Comparison of ENCODE assay signal across 1 cellular context in the genomic region with DNA sequence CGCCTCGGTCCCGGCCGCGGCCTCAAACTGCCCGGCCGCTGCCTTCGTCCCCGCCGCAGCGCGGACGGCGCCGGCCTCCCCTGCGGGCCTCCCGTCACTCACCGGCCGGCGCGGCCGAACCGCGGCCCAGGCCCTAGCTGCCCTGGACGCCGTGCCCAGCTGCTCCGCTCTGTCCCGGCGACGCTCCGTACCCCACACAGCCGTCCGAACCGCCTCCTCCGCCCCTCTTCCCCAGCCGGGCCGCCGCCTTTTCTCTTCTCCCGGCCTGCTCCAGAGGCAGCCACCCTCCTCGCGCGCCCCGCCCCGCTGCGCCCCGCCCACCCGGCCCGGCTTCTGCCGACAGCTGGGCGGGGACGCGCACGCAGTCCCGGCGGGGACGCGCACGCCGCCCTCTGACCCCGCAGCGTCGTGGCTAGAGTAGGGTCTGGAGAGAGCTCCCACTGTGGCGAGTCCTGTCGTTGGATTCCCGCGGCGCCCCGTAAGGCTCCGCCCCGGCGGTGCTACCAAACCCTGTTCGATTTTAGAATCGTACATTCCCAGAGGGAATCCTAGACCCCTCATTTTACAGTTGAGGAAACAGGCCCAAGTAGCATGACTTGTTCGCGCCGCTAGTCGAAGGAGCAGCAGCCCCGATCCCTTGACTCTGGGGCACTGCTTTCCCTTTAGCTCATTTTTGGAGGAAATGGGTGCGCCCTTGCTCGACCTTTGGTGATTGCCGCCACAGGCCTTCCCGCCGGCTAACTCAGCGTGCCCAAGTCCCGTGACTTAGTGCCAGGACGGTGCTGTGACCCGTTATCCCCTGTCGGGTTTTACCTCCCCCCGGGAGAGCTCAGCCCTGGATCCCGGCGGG.
A peak's percentile ranks its signal among the peaks of the same experiment; 100 is the strongest.
TF ChIP-seq lines count a peak whose summit lies in the region.

A gene with protein sequence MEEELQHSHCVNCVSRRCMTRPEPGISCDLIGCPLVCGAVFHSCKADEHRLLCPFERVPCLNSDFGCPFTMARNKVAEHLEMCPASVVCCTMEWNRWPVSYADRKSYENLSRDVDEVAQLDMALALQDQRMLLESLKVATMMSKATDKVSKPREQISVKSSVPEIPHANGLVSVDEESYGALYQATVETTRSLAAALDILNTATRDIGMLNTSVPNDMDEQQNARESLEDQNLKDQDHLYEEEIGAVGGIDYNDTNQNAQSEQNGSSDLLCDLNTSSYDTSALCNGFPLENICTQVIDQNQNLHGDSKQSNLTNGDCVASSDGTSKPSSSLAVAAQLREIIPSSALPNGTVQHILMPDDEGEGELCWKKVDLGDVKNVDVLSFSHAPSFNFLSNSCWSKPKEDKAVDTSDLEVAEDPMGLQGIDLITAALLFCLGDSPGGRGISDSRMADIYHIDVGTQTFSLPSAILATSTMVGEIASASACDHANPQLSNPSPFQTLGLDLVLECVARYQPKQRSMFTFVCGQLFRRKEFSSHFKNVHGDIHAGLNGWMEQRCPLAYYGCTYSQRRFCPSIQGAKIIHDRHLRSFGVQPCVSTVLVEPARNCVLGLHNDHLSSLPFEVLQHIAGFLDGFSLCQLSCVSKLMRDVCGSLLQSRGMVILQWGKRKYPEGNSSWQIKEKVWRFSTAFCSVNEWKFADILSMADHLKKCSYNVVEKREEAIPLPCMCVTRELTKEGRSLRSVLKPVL (minus strand): TSS at position 295 of the 850 bp plus-strand sequence. CDS start 8,390 bp downstream, outside the sequence.

TF ChIP-seq in K562, 482 proteins besides CTCF, POLR2A, EP300 and RAD21 (continued from another document and continues in another):
- TF ChIP-seq, protein P1, sequence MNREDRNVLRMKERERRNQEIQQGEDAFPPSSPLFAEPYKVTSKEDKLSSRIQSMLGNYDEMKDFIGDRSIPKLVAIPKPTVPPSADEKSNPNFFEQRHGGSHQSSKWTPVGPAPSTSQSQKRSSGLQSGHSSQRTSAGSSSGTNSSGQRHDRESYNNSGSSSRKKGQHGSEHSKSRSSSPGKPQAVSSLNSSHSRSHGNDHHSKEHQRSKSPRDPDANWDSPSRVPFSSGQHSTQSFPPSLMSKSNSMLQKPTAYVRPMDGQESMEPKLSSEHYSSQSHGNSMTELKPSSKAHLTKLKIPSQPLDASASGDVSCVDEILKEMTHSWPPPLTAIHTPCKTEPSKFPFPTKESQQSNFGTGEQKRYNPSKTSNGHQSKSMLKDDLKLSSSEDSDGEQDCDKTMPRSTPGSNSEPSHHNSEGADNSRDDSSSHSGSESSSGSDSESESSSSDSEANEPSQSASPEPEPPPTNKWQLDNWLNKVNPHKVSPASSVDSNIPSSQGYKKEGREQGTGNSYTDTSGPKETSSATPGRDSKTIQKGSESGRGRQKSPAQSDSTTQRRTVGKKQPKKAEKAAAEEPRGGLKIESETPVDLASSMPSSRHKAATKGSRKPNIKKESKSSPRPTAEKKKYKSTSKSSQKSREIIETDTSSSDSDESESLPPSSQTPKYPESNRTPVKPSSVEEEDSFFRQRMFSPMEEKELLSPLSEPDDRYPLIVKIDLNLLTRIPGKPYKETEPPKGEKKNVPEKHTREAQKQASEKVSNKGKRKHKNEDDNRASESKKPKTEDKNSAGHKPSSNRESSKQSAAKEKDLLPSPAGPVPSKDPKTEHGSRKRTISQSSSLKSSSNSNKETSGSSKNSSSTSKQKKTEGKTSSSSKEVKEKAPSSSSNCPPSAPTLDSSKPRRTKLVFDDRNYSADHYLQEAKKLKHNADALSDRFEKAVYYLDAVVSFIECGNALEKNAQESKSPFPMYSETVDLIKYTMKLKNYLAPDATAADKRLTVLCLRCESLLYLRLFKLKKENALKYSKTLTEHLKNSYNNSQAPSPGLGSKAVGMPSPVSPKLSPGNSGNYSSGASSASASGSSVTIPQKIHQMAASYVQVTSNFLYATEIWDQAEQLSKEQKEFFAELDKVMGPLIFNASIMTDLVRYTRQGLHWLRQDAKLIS (CRISPR knock-in tag; IDR thresholded peaks at IDR 0.05), result no peak; the same call in 1 of the 2 replicates
- TF ChIP-seq TBL1XR1 (IDR thresholded peaks at IDR 0.05; ENCODE audit: low read length in 2 of 2) (no peak; a peak in 2 of 4 replicates), SAFB2 (IDR thresholded peaks at IDR 0.05; ENCODE audit: borderline replicate concordance, low read depth, low read length, severe bottlenecking) (no peak), JUNB (CRISPR knock-in tag; conservative IDR thresholded peaks at IDR 0.05) (no peak), XRCC3 (IDR thresholded peaks at IDR 0.05) (no peak), EGR1 (conservative IDR thresholded peaks at IDR 0.05) (peak; percentile 60), ZNF133 (CRISPR knock-in tag; IDR thresholded peaks at IDR 0.05) (no peak), ZNF707 (CRISPR knock-in tag; conservative IDR thresholded peaks at IDR 0.05) (no peak), KDM5B (IDR thresholded peaks at IDR 0.05; ENCODE audit: insufficient replicate concordance, low read depth, low read length) (peak; percentile 94), KAT2B (IDR thresholded peaks at IDR 0.05; ENCODE audit: low read depth, low read length) (no peak), CCAR2 (IDR thresholded peaks at IDR 0.05; ENCODE audit: low read depth, low read length) (no peak), RBFOX2 (IDR thresholded peaks at IDR 0.05; ENCODE audit: low read depth, low read length) (peak; percentile 98), MEIS2 (IDR thresholded peaks at IDR 0.05; ENCODE audit: partially characterized antibody) (peak; percentile 24), FOXJ3 (CRISPR knock-in tag; IDR thresholded peaks at IDR 0.05) (no peak), RBM25 (IDR thresholded peaks at IDR 0.05; ENCODE audit: low read depth, low read length, severe bottlenecking) (peak; percentile 76), HDAC3 (IDR thresholded peaks at IDR 0.05; ENCODE audit: borderline replicate concordance, partially characterized antibody) (no peak), HNRNPH1 (optimal IDR thresholded peaks at IDR 0.05; ENCODE audit: low read depth, low read length) (no peak), ZNF239 (CRISPR knock-in tag; IDR thresholded peaks at IDR 0.05) (peak; percentile 12; the same call in 1 of the 2 replicates), PCBP1 (IDR thresholded peaks at IDR 0.05; ENCODE audit: low read depth, low read length, poor library complexity, severe bottlenecking) (peak; percentile 34), CREB1 (IDR thresholded peaks at IDR 0.05) (peak; percentile 63), CREB1 (CRISPR knock-in tag; IDR thresholded peaks at IDR 0.05) (peak; percentile 55; the same call in 1 of the 2 replicates), SAP30 (IDR thresholded peaks at IDR 0.05; ENCODE audit: borderline replicate concordance, insufficient read depth, low read depth, low read length, poor library complexity, severe bottlenecking) (no peak), ZNF77 (CRISPR knock-in tag; IDR thresholded peaks at IDR 0.05) (no peak), RHOXF2B (CRISPR knock-in tag; conservative IDR thresholded peaks at IDR 0.05) (no peak), RNF2 (IDR thresholded peaks at IDR 0.05) (no peak), E2F3 (CRISPR knock-in tag; IDR thresholded peaks at IDR 0.05) (peak; percentile 74; the same call in 1 of the 2 replicates), RBM22 (IDR thresholded peaks at IDR 0.05; ENCODE audit: low read depth, low read length, poor library complexity, severe bottlenecking) (no peak), STAT5A (IDR thresholded peaks at IDR 0.05; ENCODE audit: borderline replicate concordance, low read length) (no peak), ZNF586 (CRISPR knock-in tag; conservative IDR thresholded peaks at IDR 0.05) (no peak), PYGO2 (tag; IDR thresholded peaks at IDR 0.05) (no peak), PTRF (tag; IDR thresholded peaks at IDR 0.05) (no peak), KLF13 (tag; IDR thresholded peaks at IDR 0.05; ENCODE audit: borderline replicate concordance, low read depth) (peak; percentile 85; the same call in 1 of the 2 replicates), SIN3A (IDR thresholded peaks at IDR 0.05; ENCODE audit: borderline replicate concordance in 2 of 2, control insufficient read depth in 1 of 2, low read depth in 2 of 2, low read length in 2 of 2) (peak in 1 of 2 experiments; percentile 83; a peak in 2 of 4 replicates), HIVEP1 (CRISPR knock-in tag; IDR thresholded peaks at IDR 0.05) (0 out of 2 replicates have a peak, but pooled peaks have one; percentile 43), ZBTB17 (CRISPR knock-in tag; IDR thresholded peaks at IDR 0.05) (peak; percentile 66)
- TF ChIP-seq, protein P2, sequence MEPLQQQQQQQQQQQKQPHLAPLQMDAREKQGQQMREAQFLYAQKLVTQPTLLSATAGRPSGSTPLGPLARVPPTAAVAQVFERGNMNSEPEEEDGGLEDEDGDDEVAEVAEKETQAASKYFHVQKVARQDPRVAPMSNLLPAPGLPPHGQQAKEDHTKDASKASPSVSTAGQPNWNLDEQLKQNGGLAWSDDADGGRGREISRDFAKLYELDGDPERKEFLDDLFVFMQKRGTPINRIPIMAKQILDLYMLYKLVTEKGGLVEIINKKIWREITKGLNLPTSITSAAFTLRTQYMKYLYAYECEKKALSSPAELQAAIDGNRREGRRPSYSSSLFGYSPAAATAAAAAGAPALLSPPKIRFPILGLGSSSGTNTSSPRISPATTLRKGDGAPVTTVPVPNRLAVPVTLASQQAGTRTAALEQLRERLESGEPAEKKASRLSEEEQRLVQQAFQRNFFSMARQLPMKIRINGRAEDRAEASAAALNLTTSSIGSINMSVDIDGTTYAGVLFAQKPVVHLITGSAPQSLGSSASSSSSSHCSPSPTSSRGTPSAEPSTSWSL (CRISPR knock-in tag; IDR thresholded peaks at IDR 0.05; ENCODE audit: borderline replicate concordance), result no peak
- TF ChIP-seq, protein P3, sequence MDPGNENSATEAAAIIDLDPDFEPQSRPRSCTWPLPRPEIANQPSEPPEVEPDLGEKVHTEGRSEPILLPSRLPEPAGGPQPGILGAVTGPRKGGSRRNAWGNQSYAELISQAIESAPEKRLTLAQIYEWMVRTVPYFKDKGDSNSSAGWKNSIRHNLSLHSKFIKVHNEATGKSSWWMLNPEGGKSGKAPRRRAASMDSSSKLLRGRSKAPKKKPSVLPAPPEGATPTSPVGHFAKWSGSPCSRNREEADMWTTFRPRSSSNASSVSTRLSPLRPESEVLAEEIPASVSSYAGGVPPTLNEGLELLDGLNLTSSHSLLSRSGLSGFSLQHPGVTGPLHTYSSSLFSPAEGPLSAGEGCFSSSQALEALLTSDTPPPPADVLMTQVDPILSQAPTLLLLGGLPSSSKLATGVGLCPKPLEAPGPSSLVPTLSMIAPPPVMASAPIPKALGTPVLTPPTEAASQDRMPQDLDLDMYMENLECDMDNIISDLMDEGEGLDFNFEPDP (CRISPR knock-in tag; IDR thresholded peaks at IDR 0.05), result no peak
- TF ChIP-seq, protein P4, sequence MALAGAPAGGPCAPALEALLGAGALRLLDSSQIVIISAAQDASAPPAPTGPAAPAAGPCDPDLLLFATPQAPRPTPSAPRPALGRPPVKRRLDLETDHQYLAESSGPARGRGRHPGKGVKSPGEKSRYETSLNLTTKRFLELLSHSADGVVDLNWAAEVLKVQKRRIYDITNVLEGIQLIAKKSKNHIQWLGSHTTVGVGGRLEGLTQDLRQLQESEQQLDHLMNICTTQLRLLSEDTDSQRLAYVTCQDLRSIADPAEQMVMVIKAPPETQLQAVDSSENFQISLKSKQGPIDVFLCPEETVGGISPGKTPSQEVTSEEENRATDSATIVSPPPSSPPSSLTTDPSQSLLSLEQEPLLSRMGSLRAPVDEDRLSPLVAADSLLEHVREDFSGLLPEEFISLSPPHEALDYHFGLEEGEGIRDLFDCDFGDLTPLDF (CRISPR knock-in tag; IDR thresholded peaks at IDR 0.05), result peak; percentile 68; the same call in 1 of the 2 replicates
- TF ChIP-seq, protein P5, sequence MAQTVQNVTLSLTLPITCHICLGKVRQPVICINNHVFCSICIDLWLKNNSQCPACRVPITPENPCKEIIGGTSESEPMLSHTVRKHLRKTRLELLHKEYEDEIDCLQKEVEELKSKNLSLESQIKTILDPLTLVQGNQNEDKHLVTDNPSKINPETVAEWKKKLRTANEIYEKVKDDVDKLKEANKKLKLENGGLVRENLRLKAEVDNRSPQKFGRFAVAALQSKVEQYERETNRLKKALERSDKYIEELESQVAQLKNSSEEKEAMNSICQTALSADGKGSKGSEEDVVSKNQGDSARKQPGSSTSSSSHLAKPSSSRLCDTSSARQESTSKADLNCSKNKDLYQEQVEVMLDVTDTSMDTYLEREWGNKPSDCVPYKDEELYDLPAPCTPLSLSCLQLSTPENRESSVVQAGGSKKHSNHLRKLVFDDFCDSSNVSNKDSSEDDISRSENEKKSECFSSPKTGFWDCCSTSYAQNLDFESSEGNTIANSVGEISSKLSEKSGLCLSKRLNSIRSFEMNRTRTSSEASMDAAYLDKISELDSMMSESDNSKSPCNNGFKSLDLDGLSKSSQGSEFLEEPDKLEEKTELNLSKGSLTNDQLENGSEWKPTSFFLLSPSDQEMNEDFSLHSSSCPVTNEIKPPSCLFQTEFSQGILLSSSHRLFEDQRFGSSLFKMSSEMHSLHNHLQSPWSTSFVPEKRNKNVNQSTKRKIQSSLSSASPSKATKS (CRISPR knock-in tag; IDR thresholded peaks at IDR 0.05), result no peak
- TF ChIP-seq, protein P6, sequence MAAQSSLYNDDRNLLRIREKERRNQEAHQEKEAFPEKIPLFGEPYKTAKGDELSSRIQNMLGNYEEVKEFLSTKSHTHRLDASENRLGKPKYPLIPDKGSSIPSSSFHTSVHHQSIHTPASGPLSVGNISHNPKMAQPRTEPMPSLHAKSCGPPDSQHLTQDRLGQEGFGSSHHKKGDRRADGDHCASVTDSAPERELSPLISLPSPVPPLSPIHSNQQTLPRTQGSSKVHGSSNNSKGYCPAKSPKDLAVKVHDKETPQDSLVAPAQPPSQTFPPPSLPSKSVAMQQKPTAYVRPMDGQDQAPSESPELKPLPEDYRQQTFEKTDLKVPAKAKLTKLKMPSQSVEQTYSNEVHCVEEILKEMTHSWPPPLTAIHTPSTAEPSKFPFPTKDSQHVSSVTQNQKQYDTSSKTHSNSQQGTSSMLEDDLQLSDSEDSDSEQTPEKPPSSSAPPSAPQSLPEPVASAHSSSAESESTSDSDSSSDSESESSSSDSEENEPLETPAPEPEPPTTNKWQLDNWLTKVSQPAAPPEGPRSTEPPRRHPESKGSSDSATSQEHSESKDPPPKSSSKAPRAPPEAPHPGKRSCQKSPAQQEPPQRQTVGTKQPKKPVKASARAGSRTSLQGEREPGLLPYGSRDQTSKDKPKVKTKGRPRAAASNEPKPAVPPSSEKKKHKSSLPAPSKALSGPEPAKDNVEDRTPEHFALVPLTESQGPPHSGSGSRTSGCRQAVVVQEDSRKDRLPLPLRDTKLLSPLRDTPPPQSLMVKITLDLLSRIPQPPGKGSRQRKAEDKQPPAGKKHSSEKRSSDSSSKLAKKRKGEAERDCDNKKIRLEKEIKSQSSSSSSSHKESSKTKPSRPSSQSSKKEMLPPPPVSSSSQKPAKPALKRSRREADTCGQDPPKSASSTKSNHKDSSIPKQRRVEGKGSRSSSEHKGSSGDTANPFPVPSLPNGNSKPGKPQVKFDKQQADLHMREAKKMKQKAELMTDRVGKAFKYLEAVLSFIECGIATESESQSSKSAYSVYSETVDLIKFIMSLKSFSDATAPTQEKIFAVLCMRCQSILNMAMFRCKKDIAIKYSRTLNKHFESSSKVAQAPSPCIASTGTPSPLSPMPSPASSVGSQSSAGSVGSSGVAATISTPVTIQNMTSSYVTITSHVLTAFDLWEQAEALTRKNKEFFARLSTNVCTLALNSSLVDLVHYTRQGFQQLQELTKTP (IDR thresholded peaks at IDR 0.05; ENCODE audit: low read depth in 1 of 2, partially characterized antibody in 2 of 2), result peak; percentile 33 to 50
- TF ChIP-seq, protein P7, sequence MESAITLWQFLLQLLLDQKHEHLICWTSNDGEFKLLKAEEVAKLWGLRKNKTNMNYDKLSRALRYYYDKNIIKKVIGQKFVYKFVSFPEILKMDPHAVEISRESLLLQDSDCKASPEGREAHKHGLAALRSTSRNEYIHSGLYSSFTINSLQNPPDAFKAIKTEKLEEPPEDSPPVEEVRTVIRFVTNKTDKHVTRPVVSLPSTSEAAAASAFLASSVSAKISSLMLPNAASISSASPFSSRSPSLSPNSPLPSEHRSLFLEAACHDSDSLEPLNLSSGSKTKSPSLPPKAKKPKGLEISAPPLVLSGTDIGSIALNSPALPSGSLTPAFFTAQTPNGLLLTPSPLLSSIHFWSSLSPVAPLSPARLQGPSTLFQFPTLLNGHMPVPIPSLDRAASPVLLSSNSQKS (CRISPR knock-in tag; IDR thresholded peaks at IDR 0.05), result no peak
